Comparison of ENCODE assay signal across 28 cellular contexts in genomic region chr9:87160148-87161107, GRCh38.
A peak's percentile ranks its signal among the peaks of the same experiment; 100 is the strongest.
DNase-seq lines count a peak whose midpoint lies in the region; ATAC-seq and TF ChIP-seq lines count a peak whose summit lies in the region.
"Had no signal": no experiment of that assay in that cellular context is flagged by ENCODE, and none has a peak within 500 bp of the region (broad histone marks: within the 10 kb centered on the region; RNA-seq: fewer than 3 reads in every experiment).

No MANE protein-coding gene starts in this region.

- TF ChIP-seq CTCF in HEK293 (tag by site-specific recombination; IDR thresholded peaks at IDR 0.05) = no peak
- TF ChIP-seq CTCF in chondrocyte (IDR thresholded peaks at IDR 0.05) = no peak
- TF ChIP-seq CTCF in gastrocnemius medialis (IDR thresholded peaks at IDR 0.05 in 4 of 5, conservative IDR thresholded peaks at IDR 0.05 in 1 of 5) = no peak
- no peak for TF ChIP-seq CTCF in adrenal gland (IDR thresholded peaks at IDR 0.05)

- H3K4me1 ChIP-seq in HEK293 (ENCODE audit: control insufficient read depth, insufficient read depth, low read length) = no peaks in the 10 kb centered on the region
- H3K4me1 ChIP-seq in right cardiac atrium (ENCODE audit: control insufficient read depth, insufficient read depth, low read length) = no peaks in the 10 kb centered on the region
- peaks cover 5 to 42% of the 10 kb centered on the region in 2 donors for H3K4me1 ChIP-seq in gastrocnemius medialis
- no peaks in the 10 kb centered on the region for H3K4me1 ChIP-seq in adrenal gland (replicated peaks in 1 of 2)
- H3K4me1 ChIP-seq: BLaER1 treated with 17β-estradiol and CSF1 and Interleukin-3, amounts not matched to agents 10 nM and 100 nM; Caco-2; spleen had no signal

- no peaks in the 10 kb centered on the region for H3K36me3 Mint-ChIP-seq in chondrocyte (ENCODE audit: low read depth)
- H3K36me3 Mint-ChIP-seq: immature natural killer cell; stimulated activated effector memory CD8-positive, alpha-beta T cell treated with anti-CD3 and anti-CD28 coated beads, Interleukin-12 subunit alpha, Interleukin-12 subunit beta, amount 100 ng/mL, for 72 hours had no signal

- no peak overlapping the region for H3K4me3 Mint-ChIP-seq in chondrocyte (ENCODE audit: unreplicated experiment)
- H3K4me3 Mint-ChIP-seq: activated T-cell treated with anti-CD3 and anti-CD28 coated beads, Interleukin-2, amount 50 U/mL, for 4 hours; H9; immature natural killer cell; neural crest cell; stimulated activated effector memory CD8-positive, alpha-beta T cell treated with anti-CD3 and anti-CD28 coated beads, Interleukin-12 subunit alpha, Interleukin-12 subunit beta, amount 100 ng/mL, for 72 hours; T-helper 2 cell treated with Interferon-gamma antibody and Interleukin-4, amounts not matched to agents 5 μg/mL and 100 μg/mL, for 36 hours had no signal

- DNase-seq in chondrocyte (ENCODE audit: low spot score) (no peak), right cardiac atrium (peak in 2 of 3 donors; percentile 24 to 55), gastrocnemius medialis (peak; percentile 80 to 85), iPS-NIHi11 (ENCODE audit: low spot score) (no peak), adrenal gland (no peak)
- DNase-seq: activated CD4-positive, alpha-beta T cell treated with anti-CD3 and anti-CD28 coated beads for 48 hours; activated naive CD4-positive, alpha-beta T cell; activated T-cell treated with anti-CD3 and anti-CD28 coated beads, Interleukin-2, amount 50 U/mL, for 4 hours; Caco-2; central memory CD4-positive, alpha-beta T cell; H9; immature natural killer cell; NCI-H1105; NCI-H2029 treated with DMSO at 0.1 percent for 48 hours; NCI-H345; NCI-H82; spleen; stimulated activated CD4-positive, alpha-beta T cell treated with anti-CD3 and anti-CD28 coated beads, Interleukin-2, amount 100 ng/mL, for 48 hours had no signal

- intact Hi-C loops in right cardiac atrium (cut with DNase I) (no loop called here), gastrocnemius medialis (cut with DNase I; ENCODE audit: low total_unique reads) (loop anchor here (1.0 kb wide), 1 partner anchor 20 kb away; no protein-coding TSS in a partner anchor), adrenal gland (cut with DNase I) (no loop called here)

- H3K27ac ChIP-seq in HEK293 (ENCODE audit: extremely low read depth, low read depth, low read length) = no peak overlapping the region
- H3K27ac ChIP-seq in right cardiac atrium (ENCODE audit: low read length) = no peak overlapping the region
- peak overlapping the region; percentile 69 to 75 (median 73) for H3K27ac ChIP-seq in gastrocnemius medialis
- no peak overlapping the region for H3K27ac ChIP-seq in adrenal gland
- H3K27ac ChIP-seq: BLaER1 treated with 17β-estradiol and CSF1 and Interleukin-3, amounts not matched to agents 10 nM and 100 nM; RWPE1; spleen; VCaP had no signal

- H3K27ac Mint-ChIP-seq in chondrocyte (ENCODE audit: unreplicated experiment) = peak overlapping the region; percentile 74
- H3K27ac Mint-ChIP-seq: H9; immature natural killer cell; stimulated activated effector memory CD8-positive, alpha-beta T cell treated with anti-CD3 and anti-CD28 coated beads, Interleukin-12 subunit alpha, Interleukin-12 subunit beta, amount 100 ng/mL, for 72 hours; T-helper 2 cell treated with Interferon-gamma antibody and Interleukin-4, amounts not matched to agents 5 μg/mL and 100 μg/mL, for 36 hours had no signal

- H3K9me3 Mint-ChIP-seq in chondrocyte (ENCODE audit: low read depth) = peaks cover 9% of the 10 kb centered on the region
- H3K9me3 Mint-ChIP-seq: activated T-cell treated with anti-CD3 and anti-CD28 coated beads, Interleukin-2, amount 50 U/mL, for 4 hours; H9; stimulated activated effector memory CD8-positive, alpha-beta T cell treated with anti-CD3 and anti-CD28 coated beads, Interleukin-12 subunit alpha, Interleukin-12 subunit beta, amount 100 ng/mL, for 72 hours; T-helper 2 cell treated with Interferon-gamma antibody and Interleukin-4, amounts not matched to agents 5 μg/mL and 100 μg/mL, for 36 hours had no signal

- CTCF ChIA-PET in HEK293 (lab: Yijun Ruan, JAX) = interaction anchor here (0.7 kb wide), 1 partner anchor 22 kb away, joined by 3 read pairs; no protein-coding TSS in a partner anchor

- H3K27me3 ChIP-seq in right cardiac atrium (ENCODE audit: control insufficient read depth, insufficient read depth) (no peaks in the 10 kb centered on the region), gastrocnemius medialis (no peaks in the 10 kb centered on the region), adrenal gland (no peaks in the 10 kb centered on the region)
- H3K27me3 ChIP-seq: BLaER1 treated with 17β-estradiol and CSF1 and Interleukin-3, amounts not matched to agents 10 nM and 100 nM; spleen had no signal

- H3K4me3 ChIP-seq in HEK293 (ENCODE audit: low read depth, low read length) (no peak overlapping the region), right cardiac atrium (ENCODE audit: low read length) (no peak overlapping the region), gastrocnemius medialis (no peak overlapping the region), adrenal gland (no peak overlapping the region)
- H3K4me3 ChIP-seq: BLaER1 treated with 17β-estradiol and CSF1 and Interleukin-3, amounts not matched to agents 10 nM and 100 nM; GM12878; spleen had no signal

- POLR2A ChIA-PET in HEK293 (lab: Yijun Ruan, JAX) = no interaction called here

- WGBS in right cardiac atrium = 64% methylated on average over 8 of the region's 8 CpGs
- 66 to 70% (median 67%) methylated on average over 8 of the region's 8 CpGs for WGBS in adrenal gland, 4 donors

- in situ Hi-C loops in gastrocnemius medialis (cut with MboI; ENCODE audit: low sequenced_read_pairs in 4 of 4) = no loop called here

- ATAC-seq in right cardiac atrium (peak; percentile 48 to 68), gastrocnemius medialis (peak; percentile 98 to 99), HG03521 (IDR thresholded peaks at IDR 0.05; ENCODE audit: unreplicated experiment) (no peak), HG02885 (IDR thresholded peaks at IDR 0.05; ENCODE audit: poor library complexity, unreplicated experiment) (no peak)
- ATAC-seq: activated T-cell treated with anti-CD3 and anti-CD28 coated beads, Interleukin-2, amount 50 U/mL, for 4 hours; GM12878; stimulated activated effector memory CD8-positive, alpha-beta T cell treated with anti-CD3 and anti-CD28 coated beads, Interleukin-12 subunit alpha, Interleukin-12 subunit beta, amount 100 ng/mL, for 72 hours had no signal

- H3K4me1 Mint-ChIP-seq in chondrocyte (ENCODE audit: low read depth) = peaks cover 42% of the 10 kb centered on the region
- H3K4me1 Mint-ChIP-seq: H9; immature natural killer cell; neural crest cell; stimulated activated effector memory CD8-positive, alpha-beta T cell treated with anti-CD3 and anti-CD28 coated beads, Interleukin-12 subunit alpha, Interleukin-12 subunit beta, amount 100 ng/mL, for 72 hours had no signal

- H3K9me3 ChIP-seq in HEK293 (ENCODE audit: control insufficient read depth, insufficient read depth, low read depth, low read length) (no peaks in the 10 kb centered on the region), right cardiac atrium (ENCODE audit: control insufficient read depth, low read length) (no peaks in the 10 kb centered on the region), gastrocnemius medialis (no peaks in the 10 kb centered on the region), adrenal gland (replicated peaks in 1 of 3) (no peaks in the 10 kb centered on the region)
- H3K9me3 ChIP-seq: Caco-2, spleen had no signal

- no peaks in the 10 kb centered on the region for H3K36me3 ChIP-seq in HEK293 (ENCODE audit: control insufficient read depth in 2 of 2, insufficient read depth in 1 of 2, low read length in 2 of 2)
- H3K36me3 ChIP-seq in gastrocnemius medialis = no peaks in the 10 kb centered on the region
- no peaks in the 10 kb centered on the region for H3K36me3 ChIP-seq in adrenal gland (replicated peaks in 1 of 2)
- H3K36me3 ChIP-seq: BLaER1 treated with 17β-estradiol and CSF1 and Interleukin-3, amounts not matched to agents 10 nM and 100 nM; spleen had no signal

- H3K27me3 Mint-ChIP-seq in chondrocyte (ENCODE audit: low read depth) = no peaks in the 10 kb centered on the region

- TF ChIP-seq POLR2A in gastrocnemius medialis (IDR thresholded peaks at IDR 0.05) = no peak
- no peak for TF ChIP-seq POLR2A in adrenal gland (IDR thresholded peaks at IDR 0.05)

TF ChIP-seq in HEK293, 187 proteins besides CTCF, POLR2A, EP300 and RAD21:
- TF ChIP-seq ZNF629 (tag by site-specific recombination; IDR thresholded peaks at IDR 0.05) (no peak), ZBTB7A (tag by site-specific recombination; IDR thresholded peaks at IDR 0.05; ENCODE audit: low read depth) (no peak), ZNF843 (tag by site-specific recombination; IDR thresholded peaks at IDR 0.05) (no peak), SP2 (tag by site-specific recombination; IDR thresholded peaks at IDR 0.05) (no peak), PRDM10 (tag by site-specific recombination; IDR thresholded peaks at IDR 0.05) (peak; percentile 40; the same call in 1 of the 2 replicates)

Comparison
In these comparisons a context has a peak if more than half of its experiments do, and no peak if none do; other contexts are left out.
1. H3K27ac ChIP-seq: peak in gastrocnemius medialis (4 of 4); none in HEK293 (single experiment), right cardiac atrium (single experiment) and adrenal gland (0 of 5).
2. DNase-seq: peak in right cardiac atrium (2 of 3) and gastrocnemius medialis (2 of 2); none in chondrocyte (single experiment), iPS-NIHi11 (single experiment) and adrenal gland (0 of 7).
3. ATAC-seq: peak in right cardiac atrium (2 of 2) and gastrocnemius medialis (2 of 2); none in HG03521 (single experiment) and HG02885 (single experiment).